Comparison of ENCODE assay signal across 11 cellular contexts in the genomic region with DNA sequence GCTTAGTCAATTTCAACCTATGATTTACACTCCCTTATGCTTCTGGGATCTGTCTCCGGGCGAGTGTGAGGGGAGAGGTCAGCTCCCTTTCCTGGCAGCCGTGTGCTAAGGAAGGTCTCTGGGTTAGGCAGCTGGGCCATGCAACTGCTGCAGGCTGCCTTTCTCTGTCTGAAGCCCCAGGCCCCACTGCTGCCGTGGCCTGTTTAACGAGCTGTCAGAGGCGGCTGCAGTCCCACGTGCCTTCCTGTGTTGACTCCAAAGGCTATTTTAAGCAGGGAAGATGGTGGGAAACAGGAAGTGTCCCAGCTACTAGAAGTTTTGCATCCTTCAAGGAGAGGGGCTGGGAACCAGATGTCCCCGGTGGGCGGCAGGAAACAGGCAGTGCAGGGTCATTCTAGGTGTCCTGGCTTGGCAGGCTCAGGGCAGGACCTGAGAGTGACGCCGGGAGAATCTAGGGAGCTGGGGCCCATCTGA.
DNase-seq lines count a peak whose midpoint lies in the region; ATAC-seq and TF ChIP-seq lines count a peak whose summit lies in the region.
"Had no signal": no experiment of that assay in that cellular context is flagged by ENCODE, and none has a peak within 500 bp of the region (broad histone marks: within the 10 kb centered on the region; RNA-seq: fewer than 3 reads in every experiment).

No MANE protein-coding gene starts in this region.

- no peak for TF ChIP-seq CTCF in prostate gland (IDR thresholded peaks at IDR 0.05)

- H4K20me1 ChIP-seq in BLaER1, result 0 out of 2 replicates have a peak, but pooled peaks cover 6% of the 10 kb centered on the region

- 18% methylated on average over 11 of the region's 11 CpGs for WGBS in prostate gland

- H3K4me1 ChIP-seq in BLaER1 (peaks cover 19% of the 10 kb centered on the region), prostate gland (replicated peaks) (no peaks in the 10 kb centered on the region)

- no peak overlapping the region for H3K4me3 ChIP-seq in BLaER1
- no peak overlapping the region for H3K4me3 ChIP-seq in prostate gland

- peak overlapping the region; percentile 59 for H3K27ac ChIP-seq in BLaER1
- H3K27ac ChIP-seq in caudate nucleus (ENCODE audit: low read depth, low read length), result peak overlapping the region; percentile 29
- H3K27ac ChIP-seq in prostate gland, result peak overlapping the region; percentile 47

- no peak for ATAC-seq in HG02610 (IDR thresholded peaks at IDR 0.05; ENCODE audit: unreplicated experiment)
- ATAC-seq: HCT116 had no signal

- H3K36me3 ChIP-seq in BLaER1 (peaks cover 98% of the 10 kb centered on the region), prostate gland (peaks cover 8 to 17% of the 10 kb centered on the region in 2 donors)

- peak overlapping the region; percentile 63 for H3K9ac ChIP-seq in BLaER1

- no peak for TF ChIP-seq POLR2A in prostate gland (IDR thresholded peaks at IDR 0.05)

- intact Hi-C loops in prostate gland (cut with DNase I), result no loop called here

- DNase-seq in caudate nucleus (lab: John Stamatoyannopoulos, UW) (no peak), iris pigment epithelial cell (ENCODE audit: low read depth) (peak; percentile 25), prostate gland (ENCODE audit: low spot score) (no peak), GM19240 (ENCODE audit: insufficient read length, low spot score) (no peak), SHP77 (lab: John Stamatoyannopoulos, UW) (no peak), HuH-7.5 (ENCODE audit: low spot score) (no peak)
- DNase-seq: GDM1, occipital lobe had no signal

- H3K4me2 ChIP-seq in BLaER1, result peak overlapping the region; percentile 72

- H3K27me3 ChIP-seq in BLaER1, result no peaks in the 10 kb centered on the region
- no peaks in the 10 kb centered on the region for H3K27me3 ChIP-seq in prostate gland (replicated peaks; ENCODE audit: insufficient read depth)

- H3K9me3 ChIP-seq in BLaER1, result no peaks in the 10 kb centered on the region
- H3K9me3 ChIP-seq in prostate gland, result no peaks in the 10 kb centered on the region
